Comparison of ENCODE assay signal across 1 cellular context in genomic region chr6:43496370-43497128, GRCh38.
A peak's percentile ranks its signal among the peaks of the same experiment; 100 is the strongest.
TF ChIP-seq lines count a peak whose summit lies in the region.

No MANE protein-coding gene starts in this region.

TF ChIP-seq in K562, 482 proteins besides CTCF, POLR2A, EP300 and RAD21 (continued from another document and continues in another):
- TF ChIP-seq TGIF2 (CRISPR knock-in tag; IDR thresholded peaks at IDR 0.05) (no peak), THRB (CRISPR knock-in tag; conservative IDR thresholded peaks at IDR 0.05) (no peak), POLR3G (IDR thresholded peaks at IDR 0.05; ENCODE audit: extremely low read depth, insufficient read length, insufficient replicate concordance) (no peak), ZNF224 (CRISPR knock-in tag; IDR thresholded peaks at IDR 0.05) (no peak), ZNF165 (CRISPR knock-in tag; IDR thresholded peaks at IDR 0.05; ENCODE audit: borderline replicate concordance) (no peak), NFIC (IDR thresholded peaks at IDR 0.05) (no peak), ZBTB12 (CRISPR knock-in tag; IDR thresholded peaks at IDR 0.05) (no peak), ZNF655 (CRISPR knock-in tag; IDR thresholded peaks at IDR 0.05) (no peak), MCM5 (IDR thresholded peaks at IDR 0.05; ENCODE audit: low read depth) (no peak), RERE (CRISPR knock-in tag; IDR thresholded peaks at IDR 0.05; ENCODE audit: borderline replicate concordance) (no peak), HDAC2 (IDR thresholded peaks at IDR 0.05) (no peak), ZNF717 (CRISPR knock-in tag; IDR thresholded peaks at IDR 0.05) (no peak), HCFC1 (IDR thresholded peaks at IDR 0.05; ENCODE audit: low read depth, low read length) (no peak), RNF219 (CRISPR knock-in tag; IDR thresholded peaks at IDR 0.05) (no peak), TOE1 (IDR thresholded peaks at IDR 0.05; ENCODE audit: borderline replicate concordance) (no peak), TOE1 (CRISPR knock-in tag; IDR thresholded peaks at IDR 0.05; ENCODE audit: borderline replicate concordance, low read depth) (no peak), PCBP1 (IDR thresholded peaks at IDR 0.05; ENCODE audit: low read depth, low read length, poor library complexity, severe bottlenecking) (peak; percentile 50), E2F1 (CRISPR knock-in tag; IDR thresholded peaks at IDR 0.05) (no peak), POLR2G (IDR thresholded peaks at IDR 0.05; ENCODE audit: low read depth, low read length) (0 out of 2 replicates have a peak, but pooled peaks have one; percentile 37), HMBOX1 (IDR thresholded peaks at IDR 0.05) (no peak), PHF21A (IDR thresholded peaks at IDR 0.05; ENCODE audit: borderline replicate concordance, low read depth) (no peak), MEIS2 (IDR thresholded peaks at IDR 0.05; ENCODE audit: partially characterized antibody) (no peak), AFF1 (IDR thresholded peaks at IDR 0.05; ENCODE audit: low read depth in 1 of 2, partially characterized antibody in 2 of 2) (no peak), ZNF512 (tag; IDR thresholded peaks at IDR 0.05) (no peak), DEAF1 (CRISPR knock-in tag; IDR thresholded peaks at IDR 0.05) (peak; percentile 73), HDAC1 (IDR thresholded peaks at IDR 0.05) (no peak), TRIM28 (IDR thresholded peaks at IDR 0.05) (no peak), ATF1 (CRISPR knock-in tag; IDR thresholded peaks at IDR 0.05) (no peak), ATF1 (tag; IDR thresholded peaks at IDR 0.05) (no peak), KLF16 (IDR thresholded peaks at IDR 0.05) (peak; percentile 22; the same call in 1 of the 2 replicates), CHAMP1 (IDR thresholded peaks at IDR 0.05) (no peak), MBD2 (IDR thresholded peaks at IDR 0.05; ENCODE audit: borderline replicate concordance, low read depth) (no peak)
